ENCODE assay signal across 17 cellular contexts in genomic region chr20:40970218-40970617, GRCh38. TPM values are rescaled to one million over a fixed set of nuclear protein-coding genes. Genes with fewer than 3 reads are reported as not detected.
DNase-seq lines count a peak whose midpoint lies in the region; TF ChIP-seq lines count a peak whose summit lies in the region.
"Had no signal": no experiment of that assay in that cellular context is flagged by ENCODE, and none has a peak within 500 bp of the region (broad histone marks: within the 10 kb centered on the region; RNA-seq: fewer than 3 reads in every experiment).

No MANE protein-coding gene starts in this region.

- intact Hi-C loops in OCI-LY7 (cut with micrococcal nuclease; ENCODE audit: unreplicated experiment) (no loop called here), colonic mucosa (cut with DNase I) (loop anchor here (2.0 kb wide), 1 partner anchor 125 kb away; no protein-coding TSS in a partner anchor)

- no peaks in the 10 kb centered on the region for H3K9me2 ChIP-seq in OCI-LY7 (ENCODE audit: insufficient read depth, low read length)
- H3K9me2 ChIP-seq: SK-N-SH had no signal

- no peak for TF ChIP-seq CTCF in OCI-LY7 (conservative IDR thresholded peaks at IDR 0.05; ENCODE audit: low read length)
- no peak for TF ChIP-seq CTCF in colonic mucosa (IDR thresholded peaks at IDR 0.05)

- no peaks in the 10 kb centered on the region for H4K20me1 ChIP-seq in OCI-LY7 (ENCODE audit: insufficient read depth, low read length)

- H3K4me1 ChIP-seq in OCI-LY7 (ENCODE audit: insufficient read depth, low read length, poor library complexity, severe bottlenecking) = peaks cover 31% of the 10 kb centered on the region
- H3K4me1 ChIP-seq in colonic mucosa = no peaks in the 10 kb centered on the region

- no peaks in the 10 kb centered on the region for H3K27me3 ChIP-seq in colonic mucosa
- H3K27me3 ChIP-seq: gastroesophageal sphincter had no signal

- no peak overlapping the region for H2AFZ ChIP-seq in OCI-LY7 (ENCODE audit: low read length)

- CTCF ChIA-PET in OCI-LY7 (lab: Charles Lee; ENCODE audit: unreplicated experiment) = no interaction called here

- no peak overlapping the region for H3K9ac ChIP-seq in colonic mucosa (ENCODE audit: low read depth in 2 of 2, low read length in 2 of 2)
- H3K9ac ChIP-seq: SK-N-SH had no signal

- peak overlapping the region; percentile 37; the same call in 1 of the 2 replicates for H3K4me2 ChIP-seq in OCI-LY7 (ENCODE audit: low read length)
- H3K4me2 ChIP-seq: SK-N-SH had no signal

- H3K9me3 ChIP-seq in OCI-LY7 (ENCODE audit: low read length) = no peaks in the 10 kb centered on the region
- H3K9me3 ChIP-seq in colonic mucosa = no peaks in the 10 kb centered on the region
- H3K9me3 ChIP-seq: gastroesophageal sphincter, left lung, mucosa of descending colon, SK-N-SH had no signal

- BruUV-seq in OCI-LY7 (replicated peaks; lab: Mats Ljungman, UMichigan) = no TSS peak

- H3K4me3 ChIP-seq in OCI-LY7 (ENCODE audit: low read depth, low read length, poor library complexity, severe bottlenecking) (no peak overlapping the region), colonic mucosa (no peak overlapping the region)
- H3K4me3 ChIP-seq: gastroesophageal sphincter, left lung, mucosa of descending colon had no signal

- DNase-seq in ELR (ENCODE audit: low read depth) = peak; percentile 31
- DNase-seq in OCI-LY7 (ENCODE audit: low spot score) = no peak
- peak; percentile 15 for DNase-seq in colonic mucosa
- peak; percentile 39 for DNase-seq in mesenteric fat pad (ENCODE audit: low spot score)
- no peak for DNase-seq in pons (ENCODE audit: low spot score)
- DNase-seq in NCI-H1417 (lab: John Stamatoyannopoulos, UW) = no peak
- DNase-seq in cerebellar cortex (ENCODE audit: low spot score) = no peak
- DNase-seq in A172 (ENCODE audit: low spot score) = no peak
- DNase-seq: activated CD4-positive, alpha-beta T cell treated with anti-CD3 and anti-CD28 coated beads for 48 hours; amygdala; EL; left lung; mucosa of descending colon; NCI-H1105; NCI-H526 treated with DMSO at 0.1 percent for 48 hours; SK-N-SH had no signal

- POLR2A ChIA-PET in OCI-LY7 (lab: Charles Lee) = no interaction called here

- H3K27ac ChIP-seq in OCI-LY7 (ENCODE audit: low read depth, low read length, poor library complexity, severe bottlenecking) = no peak overlapping the region
- no peak overlapping the region for H3K27ac ChIP-seq in colonic mucosa
- H3K27ac ChIP-seq: gastroesophageal sphincter, left lung had no signal

- H3K36me3 ChIP-seq in OCI-LY7 (ENCODE audit: insufficient read depth, low read length) (no peaks in the 10 kb centered on the region; the same call in 1 of the 2 replicates), colonic mucosa (no peaks in the 10 kb centered on the region)
- H3K36me3 ChIP-seq: gastroesophageal sphincter, left lung had no signal

- no peaks in the 10 kb centered on the region for H3K79me2 ChIP-seq in OCI-LY7 (ENCODE audit: insufficient read depth, low read depth, low read length)

RNA-seq across cellular contexts. Expression of gene TOP1, which starts 58.4 kb away (rescaled TPM):
- total RNA-seq in OCI-LY7 (2014; rRNA removed; shearing (Covaris generic)) = 44.6 and 53.0 TPM in 2 replicates
- total RNA-seq in OCI-LY7 (2022) (168 and 200 TPM in 2 replicates), colonic mucosa (10 to 100 TPM; 80.6 to 85.5 TPM), mesenteric fat pad (42.4 TPM)
- total RNA-seq in A172 (2014; rRNA removed; shearing (Covaris generic)) = 16.7 and 17.9 TPM in 2 replicates

Comparison
In these comparisons a context has a peak if more than half of its experiments do, and no peak if none do; other contexts are left out.
1. DNase-seq: peak in ELR (single experiment), colonic mucosa (single experiment) and mesenteric fat pad (single experiment); none in OCI-LY7 (single experiment), pons (single experiment), NCI-H1417 (0 of 3), cerebellar cortex (single experiment) and A172 (single experiment).